Comparison of ENCODE assay signal across 10 cellular contexts in genomic region chr7:8365499-8366110, GRCh38.
A peak's percentile ranks its signal among the peaks of the same experiment; 100 is the strongest.
DNase-seq lines count a peak whose midpoint lies in the region; ATAC-seq, FAIRE-seq and TF ChIP-seq lines count a peak whose summit lies in the region.
"Had no signal": no experiment of that assay in that cellular context is flagged by ENCODE, and none has a peak within 500 bp of the region (broad histone marks: within the 10 kb centered on the region; RNA-seq: fewer than 3 reads in every experiment).

No MANE protein-coding gene starts in this region.

- H3K4me3 ChIP-seq in neural progenitor cell (no peak overlapping the region), kidney (ENCODE audit: low read length in 2 of 2) (no peak overlapping the region)
- H3K4me3 ChIP-seq in effector memory CD4-positive, alpha-beta T cell (ENCODE audit: insufficient read depth, low read depth, low read length, poor library complexity, severe bottlenecking), result no peak overlapping the region
- H3K4me3 ChIP-seq: uterus had no signal

- TF ChIP-seq CTCF in neural progenitor cell (IDR thresholded peaks at IDR 0.05) (peak; percentile 65), kidney (IDR thresholded peaks at IDR 0.05; ENCODE audit: borderline replicate concordance, extremely low read depth, insufficient read depth) (no peak)

- no peaks in the 10 kb centered on the region for H3K36me3 ChIP-seq in neural progenitor cell
- H3K36me3 ChIP-seq in kidney (ENCODE audit: control insufficient read depth in 1 of 2, insufficient read depth in 2 of 2, low read length in 2 of 2), result no peaks in the 10 kb centered on the region
- no peaks in the 10 kb centered on the region for H3K36me3 ChIP-seq in effector memory CD4-positive, alpha-beta T cell (ENCODE audit: control insufficient read depth, insufficient read depth, low read length)
- H3K36me3 ChIP-seq: neutrophil, uterus had no signal

- no peak overlapping the region for H3K27ac Mint-ChIP-seq in neural progenitor cell

- no peak overlapping the region for H3K9ac ChIP-seq in neural progenitor cell
- H3K9ac ChIP-seq in kidney (ENCODE audit: low read length in 2 of 2), result no peak overlapping the region

- ATAC-seq in GM18519 (IDR thresholded peaks at IDR 0.05; ENCODE audit: low FRiP score, unreplicated experiment), result peak; percentile 64
- no peak for ATAC-seq in HG03571 (IDR thresholded peaks at IDR 0.05; ENCODE audit: unreplicated experiment)

- in situ Hi-C loops in SK-MEL-5 (cut with HindIII; ENCODE audit: low pct_unique_long_range_greater_than_20kb, low sequenced_read_pairs), result no loop called here

- H3F3A ChIP-seq in neural progenitor cell (ENCODE audit: low read depth), result no peaks in the 10 kb centered on the region

- FAIRE-seq in kidney (lab: Jason Lieb, UNC), result no peak

- no peak overlapping the region for H3K4me2 ChIP-seq in neural progenitor cell

- H2AFZ ChIP-seq in neural progenitor cell (replicated peaks), result no peak overlapping the region

- H4K20me1 ChIP-seq in neural progenitor cell (ENCODE audit: low read depth), result no peaks in the 10 kb centered on the region

- H3K9me3 ChIP-seq in neural progenitor cell (ENCODE audit: low read depth) (no peaks in the 10 kb centered on the region), kidney (ENCODE audit: control insufficient read depth in 1 of 2, low read length in 2 of 2) (no peaks in the 10 kb centered on the region)
- no peaks in the 10 kb centered on the region for H3K9me3 ChIP-seq in effector memory CD4-positive, alpha-beta T cell (ENCODE audit: control insufficient read depth, low read length)
- H3K9me3 ChIP-seq: neutrophil, uterus had no signal

- H3K79me2 ChIP-seq in neural progenitor cell (ENCODE audit: low read depth), result no peaks in the 10 kb centered on the region

- H3K27ac ChIP-seq in neural progenitor cell (no peak overlapping the region), kidney (ENCODE audit: low read depth in 2 of 2, low read length in 2 of 2) (no peak overlapping the region)
- no peak overlapping the region for H3K27ac ChIP-seq in effector memory CD4-positive, alpha-beta T cell (ENCODE audit: insufficient read depth, low read length, poor library complexity, severe bottlenecking)
- H3K27ac ChIP-seq: neutrophil, uterus had no signal

- no peaks in the 10 kb centered on the region for H3K36me3 Mint-ChIP-seq in neural progenitor cell

- H3K4me1 ChIP-seq in neural progenitor cell, result peaks cover 4% of the 10 kb centered on the region
- no peaks in the 10 kb centered on the region for H3K4me1 ChIP-seq in kidney (ENCODE audit: control insufficient read depth in 1 of 2, insufficient read depth in 1 of 2, low read depth in 1 of 2, low read length in 2 of 2)
- no peaks in the 10 kb centered on the region for H3K4me1 ChIP-seq in effector memory CD4-positive, alpha-beta T cell (ENCODE audit: control insufficient read depth, insufficient read depth, low read length, poor library complexity, severe bottlenecking)
- H3K4me1 ChIP-seq: uterus had no signal

- DNase-seq in LoVo (ENCODE audit: low spot score) (peak; percentile 50), SK-MEL-5 (ENCODE audit: low read depth, low spot score) (peak; percentile 85), neural progenitor cell (ENCODE audit: low spot score) (peak; percentile 64), kidney (no peak)
- DNase-seq in activated T-cell treated with anti-CD3 and anti-CD28 coated beads, Interleukin-2, amount 50 U/mL, for 1 hour, result no peak
- no peak for DNase-seq in effector memory CD4-positive, alpha-beta T cell
- DNase-seq: uterus had no signal

- intact Hi-C loops in kidney (cut with DNase I), result no loop called here

- peaks cover 8% of the 10 kb centered on the region for H3K4me1 Mint-ChIP-seq in neural progenitor cell

- H3K27me3 Mint-ChIP-seq in neural progenitor cell (ENCODE audit: insufficient read depth, low read depth), result peaks cover 2% of the 10 kb centered on the region

- no peak overlapping the region for H3K4me3 Mint-ChIP-seq in neural progenitor cell

- H3K27me3 ChIP-seq in neural progenitor cell, result no peaks in the 10 kb centered on the region
- H3K27me3 ChIP-seq in effector memory CD4-positive, alpha-beta T cell (replicated peaks; ENCODE audit: control insufficient read depth, insufficient read depth, low read length, poor library complexity, severe bottlenecking), result no peaks in the 10 kb centered on the region
- H3K27me3 ChIP-seq: uterus had no signal

- H3K9me3 Mint-ChIP-seq in neural progenitor cell, result no peaks in the 10 kb centered on the region

Comparison
In these comparisons a context has a peak if more than half of its experiments do, and no peak if none do; other contexts are left out.
1. DNase-seq: peak in LoVo (single experiment), SK-MEL-5 (single experiment) and neural progenitor cell (single experiment); none in activated T-cell treated with anti-CD3 and anti-CD28 coated beads, Interleukin-2, amount 50 U/mL, for 1 hour (single experiment), kidney (single experiment) and effector memory CD4-positive, alpha-beta T cell (0 of 3).